In the genomic region with DNA sequence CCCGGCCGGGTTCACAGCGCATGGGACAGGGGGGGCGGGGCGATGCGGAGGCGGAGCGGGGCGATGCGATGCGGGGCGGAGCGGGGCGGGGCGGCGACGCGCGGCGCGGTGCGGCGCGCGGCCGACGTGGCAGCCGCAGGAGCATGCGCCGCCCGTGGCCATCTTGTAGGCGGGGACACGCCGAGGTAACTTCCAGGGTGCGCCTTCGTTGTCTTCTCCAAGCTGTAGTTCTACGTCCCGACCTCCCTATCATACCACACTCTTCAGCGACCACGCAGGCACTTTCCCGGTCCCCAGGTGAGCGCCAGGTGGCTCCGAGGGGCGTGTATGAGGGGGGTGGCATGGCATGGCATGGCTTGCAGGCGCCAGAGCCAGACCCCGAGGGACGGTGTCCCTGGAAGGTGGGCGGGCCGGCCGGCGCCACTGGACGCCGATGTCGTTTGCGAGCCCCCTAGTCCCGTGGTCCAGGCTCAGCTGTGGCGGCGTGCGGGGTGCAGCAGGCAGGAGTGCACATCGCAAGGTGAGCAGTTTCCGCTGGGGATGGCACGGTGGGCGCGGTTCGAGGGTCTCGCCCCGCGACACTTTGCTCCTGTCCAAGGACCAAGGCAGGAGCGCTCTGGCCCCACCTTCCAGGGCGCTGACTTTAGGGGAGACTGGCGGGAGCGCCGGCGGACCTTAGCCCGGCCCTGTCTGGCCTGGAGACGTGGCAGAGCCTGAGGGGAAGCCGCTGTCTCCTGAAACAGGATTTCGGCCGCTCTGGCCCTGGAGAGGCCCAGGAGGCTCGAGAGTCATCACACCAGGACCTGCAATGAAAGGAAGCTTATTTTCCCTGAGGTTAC, we compare ENCODE assay signal across 8 cellular contexts. TPM values are rescaled to one million over a fixed set of nuclear protein-coding genes. Genes with fewer than 3 reads are reported as not detected.
DNase-seq lines count a peak whose midpoint lies in the region; ATAC-seq and TF ChIP-seq lines count a peak whose summit lies in the region.

A gene (plus strand): TSS at position 161 of the 839 bp plus-strand sequence. CDS start 5,840 bp downstream, outside the sequence.

- H3K27me3 Mint-ChIP-seq in CD14-positive monocyte (ENCODE audit: low read depth in 3 of 3) = peaks cover 0 to 2% (median 0%) of the 10 kb centered on the region in 3 donors
- H3K27me3 Mint-ChIP-seq in activated CD8-positive, alpha-beta T cell treated with anti-CD3 and anti-CD28 coated beads, Interleukin-2, amount 10 ng/mL, durations not matched to agents 7 days and 5 days (ENCODE audit: low read depth) = peaks cover 7% of the 10 kb centered on the region

- H3K4me1 Mint-ChIP-seq in CD14-positive monocyte = peaks cover 21% of the 10 kb centered on the region
- peaks cover 21% of the 10 kb centered on the region for H3K4me1 Mint-ChIP-seq in activated CD8-positive, alpha-beta T cell treated with anti-CD3 and anti-CD28 coated beads, Interleukin-2, amount 10 ng/mL, durations not matched to agents 7 days and 5 days (ENCODE audit: low read depth)

- POLR2A ChIA-PET in activated CD8-positive, alpha-beta T cell treated with anti-CD3 and anti-CD28 coated beads, Interleukin-2, amount 10 ng/mL, durations not matched to agents 7 days and 5 days (lab: Charles Lee) = no interaction called here

- peaks cover 9 to 17% (median 13%) of the 10 kb centered on the region in 7 donors for H3K9me3 Mint-ChIP-seq in CD14-positive monocyte
- H3K9me3 Mint-ChIP-seq in activated CD8-positive, alpha-beta T cell treated with anti-CD3 and anti-CD28 coated beads, Interleukin-2, amount 10 ng/mL, durations not matched to agents 7 days and 5 days (ENCODE audit: insufficient read depth) = no peaks in the 10 kb centered on the region

- H3K27ac Mint-ChIP-seq in CD14-positive monocyte = peak within 1 kb of the TSS; percentile 79 to 93 (median 87)
- H3K27ac Mint-ChIP-seq in activated CD8-positive, alpha-beta T cell treated with anti-CD3 and anti-CD28 coated beads, Interleukin-2, amount 10 ng/mL, durations not matched to agents 7 days and 5 days = peak within 1 kb of the TSS; percentile 77

- peaks cover 13 to 19% of the 10 kb centered on the region in 2 donors for H3K36me3 Mint-ChIP-seq in CD14-positive monocyte
- peaks cover 30% of the 10 kb centered on the region for H3K36me3 Mint-ChIP-seq in activated CD8-positive, alpha-beta T cell treated with anti-CD3 and anti-CD28 coated beads, Interleukin-2, amount 10 ng/mL, durations not matched to agents 7 days and 5 days (ENCODE audit: low read depth)

- intact Hi-C loops in CD14-positive monocyte (cut with micrococcal nuclease) = no loop called here

- CTCF ChIA-PET in activated CD8-positive, alpha-beta T cell treated with anti-CD3 and anti-CD28 coated beads, Interleukin-2, amount 10 ng/mL, durations not matched to agents 7 days and 5 days (lab: Charles Lee) = interaction anchor here (0.9 to 1.0 kb wide), 2 partner anchors 19 kb away, joined by 3 read pairs; no protein-coding TSS in a partner anchor

- peak; percentile 85 for ATAC-seq in GM19351 (IDR thresholded peaks at IDR 0.05; ENCODE audit: unreplicated experiment)
- ATAC-seq in HG03520 (IDR thresholded peaks at IDR 0.05; ENCODE audit: unreplicated experiment) = peak; percentile 93
- peak; percentile 96 for ATAC-seq in activated CD8-positive, alpha-beta T cell treated with anti-CD3 and anti-CD28 coated beads, Interleukin-2, amount 10 ng/mL, durations not matched to agents 7 days and 5 days

- TF ChIP-seq CTCF in CD14-positive monocyte (IDR thresholded peaks at IDR 0.05) = no peak

- H3K4me3 Mint-ChIP-seq in CD14-positive monocyte = peak within 1 kb of the TSS; percentile 88 to 94
- peak within 1 kb of the TSS; percentile 85 for H3K4me3 Mint-ChIP-seq in activated CD8-positive, alpha-beta T cell treated with anti-CD3 and anti-CD28 coated beads, Interleukin-2, amount 10 ng/mL, durations not matched to agents 7 days and 5 days

- DNase-seq in CD14-positive monocyte (ENCODE audit: low spot score) (peak; percentile 62), NCI-H82 treated with DMSO at 0.1 percent for 48 hours (lab: John Stamatoyannopoulos, UW; ENCODE audit: unreplicated experiment) (peak; percentile 32), medulla oblongata (ENCODE audit: extremely low spot score) (peak; percentile 79)
- DNase-seq in activated CD8-positive, alpha-beta T cell treated with anti-CD3 and anti-CD28 coated beads, Interleukin-2, amount 10 ng/mL, durations not matched to agents 7 days and 5 days = peak; percentile 84
- DNase-seq in effector CD8-positive, alpha-beta T cell (lab: John Stamatoyannopoulos, UW) = peak; percentile 67
- peak; percentile 62 for DNase-seq in stimulated activated CD8-positive, alpha-beta memory T cell treated with anti-CD3 and anti-CD28 coated beads, Interleukin-12 subunit alpha, Interleukin-12 subunit beta, amount 100 ng/mL, for 1 hour (ENCODE audit: low read depth)

RNA-seq across cellular contexts. Expression of the gene that starts here (rescaled TPM):
- polyA plus RNA-seq in CD14-positive monocyte = 10 to 100 TPM; 17.9 to 20.6 TPM
- 10 to 100 TPM; 36.0 to 41.3 TPM for total RNA-seq in activated CD8-positive, alpha-beta T cell treated with anti-CD3 and anti-CD28 coated beads, Interleukin-2, amount 10 ng/mL, durations not matched to agents 7 days and 5 days

Comparison
In these comparisons a context has a peak if more than half of its experiments do, and no peak if none do; other contexts are left out.
1. Peak in every context shown above with its lines: DNase-seq and ATAC-seq.
2. DNase-seq: peak in every context shown above with its lines; median percentile 84 in activated CD8-positive, alpha-beta T cell treated with anti-CD3 and anti-CD28 coated beads, Interleukin-2, amount 10 ng/mL, durations not matched to agents 7 days and 5 days; 79 in medulla oblongata; 67 in effector CD8-positive, alpha-beta T cell; 62 in CD14-positive monocyte; 62 in stimulated activated CD8-positive, alpha-beta memory T cell treated with anti-CD3 and anti-CD28 coated beads, Interleukin-12 subunit alpha, Interleukin-12 subunit beta, amount 100 ng/mL, for 1 hour; 32 in NCI-H82 treated with DMSO at 0.1 percent for 48 hours.